ENCODE assay signal across 13 cellular contexts in the genomic region with DNA sequence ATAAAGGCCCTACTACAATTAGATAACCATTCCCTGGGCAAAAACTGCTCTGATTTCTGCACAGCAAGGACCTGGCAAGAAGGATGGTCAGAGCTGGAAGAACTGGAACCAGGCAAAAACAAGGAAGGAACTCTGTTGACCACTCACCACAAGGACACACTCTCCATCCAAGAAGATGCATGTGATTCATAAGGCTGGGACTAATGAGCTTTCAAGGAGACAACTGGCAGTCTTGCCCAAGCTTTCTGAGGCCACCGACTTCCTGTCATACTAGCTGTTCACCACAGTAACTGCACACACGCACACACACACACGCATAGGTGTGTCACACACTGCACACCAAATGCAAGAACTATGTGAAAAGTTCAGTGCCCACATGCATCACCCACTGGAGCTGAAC.
A peak's percentile ranks its signal among the peaks of the same experiment; 100 is the strongest.
DNase-seq lines count a peak whose midpoint lies in the region; ATAC-seq, FAIRE-seq and TF ChIP-seq lines count a peak whose summit lies in the region.
"Had no signal": no experiment of that assay in that cellular context is flagged by ENCODE, and none has a peak within 500 bp of the region (broad histone marks: within the 10 kb centered on the region; RNA-seq: fewer than 3 reads in every experiment).

No MANE protein-coding gene starts in this region.

- H3K9me2 ChIP-seq in GM23248 (ENCODE audit: insufficient read depth) = no peaks in the 10 kb centered on the region

- H3K36me3 ChIP-seq in GM23248 (ENCODE audit: low read depth) (no peaks in the 10 kb centered on the region), bronchial epithelial cell (ENCODE audit: control insufficient read depth, insufficient read depth, low read length) (no peaks in the 10 kb centered on the region), mammary epithelial cell (ENCODE audit: insufficient read depth, low read length) (no peaks in the 10 kb centered on the region), ascending aorta (no peaks in the 10 kb centered on the region)

- in situ Hi-C loops in GM23248 (cut with MboI) (no loop called here), mammary epithelial cell (cut with MboI; ENCODE audit: low sequenced_read_pairs in 2 of 2) (no loop called here)

- FAIRE-seq in bronchial epithelial cell (lab: Jason Lieb, UNC) = peak; percentile 68

- no peak for ATAC-seq in GM21717 (IDR thresholded peaks at IDR 0.05; ENCODE audit: unreplicated experiment)

- 54 to 55% methylated on average over 3 of the region's 3 CpGs for WGBS in GM23248 (ENCODE audit: low coverage in 1 of 2, low lambda C conversion rate in 2 of 2, missing lambda C conversion rate in 2 of 2), 2 experiments
- WGBS in mammary epithelial cell (ENCODE audit: low coverage, missing lambda C conversion rate) = 73% methylated on average over 3 of the region's 3 CpGs

- H4K20me1 ChIP-seq in GM23248 (ENCODE audit: insufficient read depth) (no peaks in the 10 kb centered on the region), mammary epithelial cell (ENCODE audit: insufficient read depth, low read length) (no peaks in the 10 kb centered on the region)

- H3K4me1 ChIP-seq in GM23248 (ENCODE audit: insufficient read depth) (peaks cover 16% of the 10 kb centered on the region), mammary epithelial cell (ENCODE audit: insufficient read depth, low read length) (no peaks in the 10 kb centered on the region), ascending aorta (no peaks in the 10 kb centered on the region)

- H3K4me3 ChIP-seq in GM23248 (no peak overlapping the region), bronchial epithelial cell (ENCODE audit: low read depth, low read length) (no peak overlapping the region), mammary epithelial cell (replicated peaks in 1 of 3; ENCODE audit: insufficient read depth in 1 of 3, low read depth in 2 of 3, low read length in 3 of 3) (no peak overlapping the region), ascending aorta (no peak overlapping the region)

- DNase-seq in GM23248 (peak; percentile 52), MV-4-11 (lab: John Stamatoyannopoulos, UW) (peak; percentile 88), bronchial epithelial cell (ENCODE audit: low read depth) (no peak), ureter (ENCODE audit: low spot score) (peak; percentile 14), mammary epithelial cell (no peak), ascending aorta (ENCODE audit: low spot score in 2 of 2) (no peak)
- DNase-seq: DMS79 treated with DMSO at 0.1 percent for 48 hours, H9, Kasumi-1, NCI-H1694 treated with DMSO at 0.1 percent for 48 hours, NCI-H774, SHP77 had no signal

- TF ChIP-seq CTCF in bronchial epithelial cell (IDR thresholded peaks at IDR 0.05; ENCODE audit: insufficient read depth, low read length, severe bottlenecking) (no peak), mammary epithelial cell (conservative IDR thresholded peaks at IDR 0.05 in 1 of 2, IDR thresholded peaks at IDR 0.05 in 1 of 2; ENCODE audit: extremely low read depth in 1 of 2, insufficient read depth in 1 of 2, low read depth in 1 of 2, low read length in 2 of 2) (no peak), ascending aorta (IDR thresholded peaks at IDR 0.05) (no peak)

- dilution Hi-C loops in mammary epithelial cell (cut with HindIII; ENCODE audit: low sequenced_read_pairs) = loop anchor here (25.0 kb wide), 1 partner anchor 95 kb away; no protein-coding TSS in a partner anchor

- no TSS peak for BruUV-seq in mammary epithelial cell (replicated peaks; lab: Mats Ljungman, UMichigan)

- H3K27me3 ChIP-seq in GM23248 (replicated peaks; ENCODE audit: insufficient read depth) = no peaks in the 10 kb centered on the region
- H3K27me3 ChIP-seq in bronchial epithelial cell (ENCODE audit: control insufficient read depth, insufficient read depth, low read length) = no peaks in the 10 kb centered on the region
- H3K27me3 ChIP-seq in mammary epithelial cell (ENCODE audit: insufficient read depth, low read length) = no peaks in the 10 kb centered on the region
- no peaks in the 10 kb centered on the region for H3K27me3 ChIP-seq in ascending aorta

- CTCF ChIA-PET in mammary epithelial cell (lab: Charles Lee; ENCODE audit: low non-redundant PET) = no interaction called here

- intact Hi-C loops in mammary epithelial cell (cut with micrococcal nuclease) (no loop called here), ascending aorta (cut with DNase I) (no loop called here)

- H3K79me2 ChIP-seq in GM23248 (ENCODE audit: insufficient read depth) = no peaks in the 10 kb centered on the region
- no peaks in the 10 kb centered on the region for H3K79me2 ChIP-seq in mammary epithelial cell (ENCODE audit: insufficient read depth, low read length)

- H3K9ac ChIP-seq in GM23248 (no peak overlapping the region), mammary epithelial cell (ENCODE audit: insufficient read depth, low read length) (no peak overlapping the region)

- H3K4me2 ChIP-seq in GM23248 (ENCODE audit: unreplicated experiment) (no peak overlapping the region), mammary epithelial cell (ENCODE audit: insufficient read depth, low read depth, low read length) (no peak overlapping the region)

- no peak overlapping the region for H3K27ac ChIP-seq in GM23248
- no peak overlapping the region for H3K27ac ChIP-seq in mammary epithelial cell (ENCODE audit: insufficient read depth, low read depth, low read length)
- H3K27ac ChIP-seq in ascending aorta = no peak overlapping the region

- H3F3A ChIP-seq in GM23248 (ENCODE audit: insufficient read depth) = 0 out of 2 replicates have a peak, but pooled peaks cover 19% of the 10 kb centered on the region

- no peak overlapping the region for H2AFZ ChIP-seq in GM23248
- H2AFZ ChIP-seq in mammary epithelial cell (ENCODE audit: low read depth, low read length) = no peak overlapping the region

- no peaks in the 10 kb centered on the region for H3K9me3 ChIP-seq in GM23248 (ENCODE audit: low read depth)
- peaks cover 38% of the 10 kb centered on the region for H3K9me3 ChIP-seq in mammary epithelial cell (replicated peaks; ENCODE audit: insufficient read depth, low read length)
- H3K9me3 ChIP-seq in ascending aorta = no peaks in the 10 kb centered on the region

Comparison
In these comparisons a context has a peak if more than half of its experiments do, and no peak if none do; other contexts are left out.
1. DNase-seq: peak in GM23248 (single experiment), MV-4-11 (single experiment) and ureter (single experiment); none in bronchial epithelial cell (single experiment), mammary epithelial cell (single experiment) and ascending aorta (0 of 2).